Comparison of ENCODE assay signal across 1 cellular context in genomic region chr3:29514912-29515311, GRCh38.
TF ChIP-seq lines count a peak whose summit lies in the region.

No MANE protein-coding gene starts in this region.

TF ChIP-seq in WTC11, 78 proteins besides CTCF, POLR2A, EP300 and RAD21 (continued from another document):
- TF ChIP-seq PRDM15 (CRISPR knock-in tag; IDR thresholded peaks at IDR 0.05) (no peak), TEAD4 (CRISPR knock-in tag; IDR thresholded peaks at IDR 0.05) (no peak)
